8 cellular contexts compared by ENCODE assay signal in genomic region chr20:16476032-16476431, GRCh38.
A peak's percentile ranks its signal among the peaks of the same experiment; 100 is the strongest.
DNase-seq lines count a peak whose midpoint lies in the region; ATAC-seq, FAIRE-seq and TF ChIP-seq lines count a peak whose summit lies in the region.

No MANE protein-coding gene starts in this region.

- no peak overlapping the region for H3K4me3 Mint-ChIP-seq in natural killer cell
- no peak overlapping the region for H3K4me3 Mint-ChIP-seq in natural killer cell treated with Interleukin-12 subunit alpha and Interleukin-12 subunit beta and Interleukin-15 and Interleukin-18, amount 100 ng/mL, for 72 hours

- H3K4me3 ChIP-seq in bronchial epithelial cell (ENCODE audit: low read depth, low read length): no peak overlapping the region
- H3K4me3 ChIP-seq in effector memory CD4-positive, alpha-beta T cell (ENCODE audit: insufficient read depth, low read depth, low read length, poor library complexity, severe bottlenecking): no peak overlapping the region

- intact Hi-C loops in natural killer cell (cut with micrococcal nuclease): no loop called here

- H3K4me1 Mint-ChIP-seq in natural killer cell: no peaks in the 10 kb centered on the region
- H3K4me1 Mint-ChIP-seq in natural killer cell treated with Interleukin-12 subunit alpha and Interleukin-12 subunit beta and Interleukin-15 and Interleukin-18, amount 100 ng/mL, for 72 hours (ENCODE audit: low read depth in 2 of 2): no peaks in the 10 kb centered on the region

- H3K4me1 ChIP-seq in effector memory CD4-positive, alpha-beta T cell (ENCODE audit: control insufficient read depth, insufficient read depth, low read length, poor library complexity, severe bottlenecking): no peaks in the 10 kb centered on the region

- H3K27me3 Mint-ChIP-seq in natural killer cell (ENCODE audit: low read depth in 2 of 2): no peaks in the 10 kb centered on the region
- H3K27me3 Mint-ChIP-seq in natural killer cell treated with Interleukin-12 subunit alpha and Interleukin-12 subunit beta and Interleukin-15 and Interleukin-18, amount 100 ng/mL, for 72 hours: no peaks in the 10 kb centered on the region

- ATAC-seq in natural killer cell (peak in 2 of 3 donors; percentile 61 to 64), HG03378 (IDR thresholded peaks at IDR 0.05; ENCODE audit: unreplicated experiment) (peak; percentile 78), HG03196 (IDR thresholded peaks at IDR 0.05; ENCODE audit: unreplicated experiment) (no peak)
- no peak for ATAC-seq in natural killer cell treated with Interleukin-12 subunit alpha and Interleukin-12 subunit beta and Interleukin-15 and Interleukin-18, amount 100 ng/mL, for 72 hours

- no peaks in the 10 kb centered on the region for H3K9me3 ChIP-seq in effector memory CD4-positive, alpha-beta T cell (ENCODE audit: control insufficient read depth, low read length)

- H3K27me3 ChIP-seq in bronchial epithelial cell (ENCODE audit: control insufficient read depth, insufficient read depth, low read length): no peaks in the 10 kb centered on the region
- H3K27me3 ChIP-seq in effector memory CD4-positive, alpha-beta T cell (replicated peaks; ENCODE audit: control insufficient read depth, insufficient read depth, low read length, poor library complexity, severe bottlenecking): no peaks in the 10 kb centered on the region

- H3K27ac Mint-ChIP-seq in natural killer cell: no peak overlapping the region
- no peak overlapping the region for H3K27ac Mint-ChIP-seq in natural killer cell treated with Interleukin-12 subunit alpha and Interleukin-12 subunit beta and Interleukin-15 and Interleukin-18, amount 100 ng/mL, for 72 hours

- no peak overlapping the region for H3K27ac ChIP-seq in effector memory CD4-positive, alpha-beta T cell (ENCODE audit: insufficient read depth, low read length, poor library complexity, severe bottlenecking)

- DNase-seq in natural killer cell (no peak), NCI-H69 (lab: John Stamatoyannopoulos, UW) (peak; percentile 63), bronchial epithelial cell (ENCODE audit: low read depth) (peak; percentile 60), left kidney (ENCODE audit: low read depth, low spot score) (peak; percentile 80)
- DNase-seq in natural killer cell treated with Interleukin-12 subunit alpha and Interleukin-12 subunit beta and Interleukin-15 and Interleukin-18, amount 100 ng/mL, for 72 hours (ENCODE audit: low spot score): no peak
- DNase-seq in effector memory CD4-positive, alpha-beta T cell: no peak

- no peak for FAIRE-seq in bronchial epithelial cell (lab: Jason Lieb, UNC)

- H3K9me3 Mint-ChIP-seq in natural killer cell: no peaks in the 10 kb centered on the region
- no peaks in the 10 kb centered on the region for H3K9me3 Mint-ChIP-seq in natural killer cell treated with Interleukin-12 subunit alpha and Interleukin-12 subunit beta and Interleukin-15 and Interleukin-18, amount 100 ng/mL, for 72 hours

- H3K36me3 ChIP-seq in bronchial epithelial cell (ENCODE audit: control insufficient read depth, insufficient read depth, low read length): peaks cover 1% of the 10 kb centered on the region
- H3K36me3 ChIP-seq in effector memory CD4-positive, alpha-beta T cell (ENCODE audit: control insufficient read depth, insufficient read depth, low read length): no peaks in the 10 kb centered on the region

- TF ChIP-seq CTCF in natural killer cell (IDR thresholded peaks at IDR 0.05) (peak; percentile 79), bronchial epithelial cell (IDR thresholded peaks at IDR 0.05; ENCODE audit: insufficient read depth, low read length, severe bottlenecking) (peak; percentile 41)

- no peaks in the 10 kb centered on the region for H3K36me3 Mint-ChIP-seq in natural killer cell
- H3K36me3 Mint-ChIP-seq in natural killer cell treated with Interleukin-12 subunit alpha and Interleukin-12 subunit beta and Interleukin-15 and Interleukin-18, amount 100 ng/mL, for 72 hours: no peaks in the 10 kb centered on the region

Comparison
In these comparisons a context has a peak if more than half of its experiments do, and no peak if none do; other contexts are left out.
1. ATAC-seq: peak in natural killer cell (2 of 3) and HG03378 (single experiment); none in natural killer cell treated with Interleukin-12 subunit alpha and Interleukin-12 subunit beta and Interleukin-15 and Interleukin-18, amount 100 ng/mL, for 72 hours (0 of 2) and HG03196 (single experiment).
2. DNase-seq: peak in NCI-H69 (single experiment), bronchial epithelial cell (single experiment) and left kidney (single experiment); none in natural killer cell (single experiment), natural killer cell treated with Interleukin-12 subunit alpha and Interleukin-12 subunit beta and Interleukin-15 and Interleukin-18, amount 100 ng/mL, for 72 hours (single experiment) and effector memory CD4-positive, alpha-beta T cell (0 of 3).